In genomic region chr9:128887914-128888350, GRCh38 we compare ENCODE assay signal across 12 cellular contexts. TPM values are rescaled to one million over a fixed set of nuclear protein-coding genes. Genes with fewer than 3 reads are reported as not detected.
A peak's percentile ranks its signal among the peaks of the same experiment; 100 is the strongest.
DNase-seq lines count a peak whose midpoint lies in the region; ATAC-seq and TF ChIP-seq lines count a peak whose summit lies in the region.
"Had no signal": no experiment of that assay in that cellular context is flagged by ENCODE, and none has a peak within 500 bp of the region (broad histone marks: within the 10 kb centered on the region; RNA-seq: fewer than 3 reads in every experiment).

No MANE protein-coding gene starts in this region.

- no peaks in the 10 kb centered on the region for H3F3A ChIP-seq in PC-3 (ENCODE audit: low read length, unreplicated experiment)

- peaks cover 36% of the 10 kb centered on the region for H3K36me3 Mint-ChIP-seq in nephron progenitor cell (ENCODE audit: low read depth)
- peaks cover 4% of the 10 kb centered on the region for H3K36me3 Mint-ChIP-seq in activated naive CD4-positive, alpha-beta T cell treated with anti-CD3 and anti-CD28 coated beads for 36 hours (ENCODE audit: low read depth)

- no peak overlapping the region for H3K4me2 ChIP-seq in PC-3 (ENCODE audit: low read length)
- H3K4me2 ChIP-seq: BLaER1 had no signal

- H3K4me3 Mint-ChIP-seq in nephron progenitor cell = no peak overlapping the region
- H3K4me3 Mint-ChIP-seq in activated naive CD4-positive, alpha-beta T cell treated with anti-CD3 and anti-CD28 coated beads for 36 hours = no peak overlapping the region

- peaks cover 45% of the 10 kb centered on the region for H3K4me1 Mint-ChIP-seq in nephron progenitor cell
- H3K4me1 Mint-ChIP-seq in activated naive CD4-positive, alpha-beta T cell treated with anti-CD3 and anti-CD28 coated beads for 36 hours (ENCODE audit: low read depth) = peaks cover 60% of the 10 kb centered on the region

- POLR2A ChIA-PET in A673 (lab: Charles Lee; ENCODE audit: low non-redundant PET) = interaction anchor here (0.5 to 0.6 kb wide), 2 partner anchors 11 to 1348 kb away, joined by 3 to 8 read pairs; no protein-coding TSS in a partner anchor
- POLR2A ChIA-PET in PC-3 (lab: Charles Lee; ENCODE audit: unreplicated experiment) = no interaction called here

- H3K4me1 ChIP-seq in A673 (ENCODE audit: insufficient read depth, low read length, poor library complexity, severe bottlenecking) = peaks cover 9% of the 10 kb centered on the region
- H3K4me1 ChIP-seq in PC-3 (ENCODE audit: insufficient read depth, low read length) = peaks cover 38% of the 10 kb centered on the region

- H3K4me3 ChIP-seq in A673 (ENCODE audit: low read depth, low read length, poor library complexity, severe bottlenecking) (no peak overlapping the region), PC-3 (ENCODE audit: low read length) (no peak overlapping the region), epithelial cell of esophagus (ENCODE audit: low read length) (peak overlapping the region; percentile 7)
- H3K4me3 ChIP-seq: BLaER1 had no signal

- BruUV-seq in A673 (replicated peaks; lab: Mats Ljungman, UMichigan) = no TSS peak
- no TSS peak for BruUV-seq in PC-3 (replicated peaks; lab: Mats Ljungman, UMichigan)

- intact Hi-C loops in A673 (cut with micrococcal nuclease; ENCODE audit: unreplicated experiment) (no loop called here), PC-3 (cut with micrococcal nuclease) (no loop called here)
- intact Hi-C loops in activated naive CD4-positive, alpha-beta T cell treated with anti-CD3 and anti-CD28 coated beads for 36 hours (cut with micrococcal nuclease) = no loop called here

- peak overlapping the region; percentile 49 for H3K27ac ChIP-seq in A673 (ENCODE audit: low read depth, low read length, poor library complexity, severe bottlenecking)
- H3K27ac ChIP-seq in PC-3 (ENCODE audit: low read length) = 0 out of 2 replicates have a peak overlapping the region, but pooled peaks have one; percentile 19
- H3K27ac ChIP-seq: BLaER1 had no signal

- H3K27ac Mint-ChIP-seq in nephron progenitor cell = peak overlapping the region; percentile 80
- H3K27ac Mint-ChIP-seq in activated naive CD4-positive, alpha-beta T cell treated with anti-CD3 and anti-CD28 coated beads for 36 hours = no peak overlapping the region

- H3K27me3 Mint-ChIP-seq in nephron progenitor cell (ENCODE audit: low read depth, poor library complexity) = peaks cover 4% of the 10 kb centered on the region
- no peaks in the 10 kb centered on the region for H3K27me3 Mint-ChIP-seq in activated naive CD4-positive, alpha-beta T cell treated with anti-CD3 and anti-CD28 coated beads for 36 hours (ENCODE audit: low read depth)

- no peaks in the 10 kb centered on the region for H3K9me3 Mint-ChIP-seq in nephron progenitor cell
- no peaks in the 10 kb centered on the region for H3K9me3 Mint-ChIP-seq in activated naive CD4-positive, alpha-beta T cell treated with anti-CD3 and anti-CD28 coated beads for 36 hours

- peak; percentile 40 for ATAC-seq in PC-3

- no peak overlapping the region for H3K9ac ChIP-seq in PC-3 (ENCODE audit: low read length)
- H3K9ac ChIP-seq: BLaER1 had no signal

- H3K36me3 ChIP-seq in A673 (ENCODE audit: insufficient read depth, low read length, poor library complexity, severe bottlenecking) = peaks cover 18% of the 10 kb centered on the region
- peaks cover 18% of the 10 kb centered on the region for H3K36me3 ChIP-seq in PC-3 (ENCODE audit: low read depth, low read length)

- no peaks in the 10 kb centered on the region for H3K9me3 ChIP-seq in A673 (ENCODE audit: low read depth, low read length, poor library complexity, severe bottlenecking)
- H3K9me3 ChIP-seq in PC-3 (ENCODE audit: low read length) = no peaks in the 10 kb centered on the region
- H3K9me3 ChIP-seq: BLaER1 had no signal

- no peak for TF ChIP-seq CTCF in A673 (conservative IDR thresholded peaks at IDR 0.05; ENCODE audit: low read depth, low read length)
- TF ChIP-seq CTCF in PC-3 (conservative IDR thresholded peaks at IDR 0.05; ENCODE audit: low read depth, low read length) = no peak
- TF ChIP-seq CTCF in epithelial cell of esophagus (IDR thresholded peaks at IDR 0.05; ENCODE audit: insufficient read depth, low read depth, low read length, missing control alignments) = no peak
- no peak for TF ChIP-seq CTCF in nephron progenitor cell (IDR thresholded peaks at IDR 0.05)
- no peak for TF ChIP-seq CTCF in GM20000 (IDR thresholded peaks at IDR 0.05; ENCODE audit: extremely low read depth, missing control alignments)

- CTCF ChIA-PET in A673 (lab: Charles Lee) = interaction anchor here (0.7 to 1.2 kb wide), 2 partner anchors 36 to 1332 kb away, joined by 3 to 4 read pairs; no protein-coding TSS in a partner anchor
- CTCF ChIA-PET in PC-3 (lab: Charles Lee) = interaction anchor here (0.6 kb wide), 1 partner anchor 32 kb away, joined by 4 read pairs; no protein-coding TSS in a partner anchor
- CTCF ChIA-PET in activated naive CD4-positive, alpha-beta T cell treated with anti-CD3 and anti-CD28 coated beads for 36 hours (lab: Charles Lee) = no interaction called here

- peaks cover 83% of the 10 kb centered on the region for H3K79me2 ChIP-seq in PC-3 (ENCODE audit: low read length)

- H3K27me3 ChIP-seq in A673 (replicated peaks; ENCODE audit: insufficient read depth, low read depth, low read length, poor library complexity) = no peaks in the 10 kb centered on the region
- H3K27me3 ChIP-seq in PC-3 (ENCODE audit: low read length) = no peaks in the 10 kb centered on the region
- H3K27me3 ChIP-seq: BLaER1 had no signal

- peak; percentile 89 for DNase-seq in A673 (ENCODE audit: low spot score)
- DNase-seq in PC-3 = no peak
- DNase-seq in epithelial cell of esophagus (ENCODE audit: low read depth) = no peak
- DNase-seq in nephron progenitor cell = peak; percentile 29
- no peak for DNase-seq in glomerular visceral epithelial cell (ENCODE audit: extremely low spot score)
- DNase-seq in activated naive CD4-positive, alpha-beta T cell treated with anti-CD3 and anti-CD28 coated beads for 36 hours = no peak
- DNase-seq in GM20000 (ENCODE audit: low spot score) = no peak
- no peak for DNase-seq in NK-92 treated with Interleukin-12 subunit alpha and Interleukin-12 subunit beta, amount 100 ng/mL, for 24 hours (lab: John Stamatoyannopoulos, UW)
- DNase-seq: Karpas-422, small intestine had no signal

- H2AFZ ChIP-seq in PC-3 (ENCODE audit: low read length) = no peak overlapping the region

- peaks cover 11% of the 10 kb centered on the region for H4K20me1 ChIP-seq in PC-3 (ENCODE audit: low read length)

- H3K9me2 ChIP-seq in PC-3 (replicated peaks; ENCODE audit: low read length) = no peaks in the 10 kb centered on the region

RNA-seq across cellular contexts. Expression of gene LRRC8A, which starts 6.0 kb away (rescaled TPM):
- total RNA-seq in A673 (2021) (53.6 and 56.8 TPM in 2 replicates), PC-3 (2014; rRNA removed) (58.9 and 65.5 TPM in 2 replicates)
- total RNA-seq in activated naive CD4-positive, alpha-beta T cell treated with anti-CD3 and anti-CD28 coated beads for 36 hours = 10 to 100 TPM; 13.1 to 13.2 TPM

RNA-seq across cellular contexts. Expression of gene KYAT1, which starts 6.2 kb away (rescaled TPM):
- 17.9 and 20.1 TPM in 2 replicates for total RNA-seq in A673 (2021)
- 7.4 and 12.9 TPM in 2 replicates for total RNA-seq in PC-3 (2014; rRNA removed)
- total RNA-seq in activated naive CD4-positive, alpha-beta T cell treated with anti-CD3 and anti-CD28 coated beads for 36 hours = 10 to 100 TPM; 29.6 to 33.6 TPM

RNA-seq across cellular contexts. Expression of gene PHYHD1, which starts 32.9 kb away (rescaled TPM):
- total RNA-seq in A673 (2021) = 6.3 and 8.0 TPM in 2 replicates
- total RNA-seq in PC-3 (2014; rRNA removed) = 1.6 TPM in 1 of 2 replicates, not detected in the other
- under 1 TPM; 0.44 to 0.50 TPM for total RNA-seq in activated naive CD4-positive, alpha-beta T cell treated with anti-CD3 and anti-CD28 coated beads for 36 hours
- total RNA-seq: NCI-H460 had no signal

RNA-seq across cellular contexts. Expression of gene SPOUT1, which starts 58.3 kb away (rescaled TPM):
- total RNA-seq in A673 (2021) (66.4 and 67.6 TPM in 2 replicates), PC-3 (2014; rRNA removed) (27.2 and 30.5 TPM in 2 replicates)
- total RNA-seq in activated naive CD4-positive, alpha-beta T cell treated with anti-CD3 and anti-CD28 coated beads for 36 hours = 10 to 100 TPM; 72.9 to 82.3 TPM

RNA-seq across cellular contexts. Expression of gene DOLK, which starts 59.5 kb away (rescaled TPM):
- total RNA-seq in A673 (2021) = 20.6 and 23.2 TPM in 2 replicates
- 17.9 and 23.7 TPM in 2 replicates for total RNA-seq in PC-3 (2014; rRNA removed)
- 1 to 10 TPM; 2.5 to 2.7 TPM for total RNA-seq in activated naive CD4-positive, alpha-beta T cell treated with anti-CD3 and anti-CD28 coated beads for 36 hours

Comparison
In these comparisons a context has a peak if more than half of its experiments do, and no peak if none do; other contexts are left out.
1. DNase-seq: peak in A673 (single experiment) and nephron progenitor cell (single experiment); none in PC-3 (single experiment), epithelial cell of esophagus (single experiment), glomerular visceral epithelial cell (single experiment), activated naive CD4-positive, alpha-beta T cell treated with anti-CD3 and anti-CD28 coated beads for 36 hours (single experiment), GM20000 (single experiment) and NK-92 treated with Interleukin-12 subunit alpha and Interleukin-12 subunit beta, amount 100 ng/mL, for 24 hours (single experiment).